ENCODE assay signal across 8 cellular contexts in the genomic region with DNA sequence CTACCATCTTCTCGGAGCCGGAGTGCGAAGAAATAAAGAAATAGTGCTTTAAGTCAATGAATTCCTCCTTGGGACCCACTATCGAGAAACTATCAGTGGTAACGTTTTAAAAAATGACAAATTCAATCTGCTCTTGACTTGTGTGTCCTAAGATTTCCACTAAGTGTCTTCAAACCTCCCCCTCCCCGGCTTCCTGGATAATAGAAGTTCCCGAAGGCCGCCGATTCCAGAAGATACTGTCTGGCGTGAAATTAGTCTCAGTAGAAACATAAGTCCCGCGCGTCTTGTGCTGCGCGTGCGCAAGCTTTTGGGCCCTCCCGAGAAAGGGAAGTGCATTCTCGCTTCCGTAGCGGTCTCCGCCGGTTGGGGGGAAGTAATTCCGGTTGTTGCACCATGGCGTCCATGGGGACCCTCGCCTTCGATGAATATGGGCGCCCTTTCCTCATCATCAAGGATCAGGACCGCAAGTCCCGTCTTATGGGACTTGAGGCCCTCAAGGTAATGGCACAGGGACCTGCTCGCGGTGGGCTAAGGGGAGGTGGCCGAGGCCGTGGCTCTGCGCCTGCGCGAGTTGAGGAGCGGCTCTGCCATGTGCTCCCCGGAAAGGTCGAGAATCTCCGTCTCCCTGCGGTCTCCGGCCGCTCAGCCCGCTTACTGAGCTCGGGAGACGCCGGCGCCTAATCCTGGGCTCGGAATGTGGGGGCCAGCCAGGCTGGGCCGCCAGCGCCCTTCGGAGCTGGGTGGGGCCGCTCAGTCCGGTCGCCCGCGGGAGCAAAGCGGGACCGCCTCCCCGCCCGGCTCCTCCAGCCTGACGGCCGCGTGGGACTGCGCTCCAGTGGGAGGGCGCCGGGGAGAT. TPM values are rescaled to one million over a fixed set of nuclear protein-coding genes. Genes with fewer than 3 reads are reported as not detected.
DNase-seq lines count a peak whose midpoint lies in the region; ATAC-seq and TF ChIP-seq lines count a peak whose summit lies in the region.

TSS of gene CCT5 (plus strand) at position 333 of the 856 bp plus-strand sequence. CDS start at position 394, 61 bp downstream.

- peaks cover 3% of the 10 kb centered on the region for H3K27me3 Mint-ChIP-seq in activated naive CD8-positive, alpha-beta T cell treated with anti-CD3 and anti-CD28 coated beads, Interleukin-2, amount 50 U/mL, for 24 hours

- H3K79me2 ChIP-seq in parathyroid adenoma = peaks cover 38% of the 10 kb centered on the region

- H3K27me3 ChIP-seq in cardiac muscle cell (no peaks in the 10 kb centered on the region), parathyroid adenoma (ENCODE audit: control insufficient read depth, insufficient read depth, low read length) (no peaks in the 10 kb centered on the region), tibial nerve (no peaks in the 10 kb centered on the region)

- no peaks in the 10 kb centered on the region for H3K9me3 ChIP-seq in cardiac muscle cell (ENCODE audit: low read depth)
- no peaks in the 10 kb centered on the region for H3K9me3 ChIP-seq in parathyroid adenoma (ENCODE audit: control insufficient read depth, low read length)
- H3K9me3 ChIP-seq in tibial nerve = no peaks in the 10 kb centered on the region

- 0 to 1% methylated on average over 48 to 54 of the region's 67 CpGs for WGBS in tibial nerve, 2 donors

- DNase-seq in GM12864 (ENCODE audit: low read depth) (peak; percentile 97), NCI-H1417 (lab: John Stamatoyannopoulos, UW) (peak; percentile 99 to 100 (median 100)), SW 1271 (lab: John Stamatoyannopoulos, UW) (peak; percentile 98 to 99), cardiac muscle cell (ENCODE audit: low read depth in 1 of 2, low spot score in 1 of 2) (peak; percentile 98 to 99), tibial nerve (ENCODE audit: low spot score in 2 of 2) (peak; percentile 79 to 92)
- DNase-seq in activated naive CD8-positive, alpha-beta T cell treated with anti-CD3 and anti-CD28 coated beads, Interleukin-2, amount 50 U/mL, for 24 hours = peak; percentile 89

- H3K27ac Mint-ChIP-seq in activated naive CD8-positive, alpha-beta T cell treated with anti-CD3 and anti-CD28 coated beads, Interleukin-2, amount 50 U/mL, for 24 hours = peak within 1 kb of the TSS; percentile 98

- H3K4me1 Mint-ChIP-seq in activated naive CD8-positive, alpha-beta T cell treated with anti-CD3 and anti-CD28 coated beads, Interleukin-2, amount 50 U/mL, for 24 hours = peaks cover 51% of the 10 kb centered on the region

- peak; percentile 33 to 50 for TF ChIP-seq POLR2A in tibial nerve (IDR thresholded peaks at IDR 0.05)

- peak; percentile 78 for ATAC-seq in HG02759 (IDR thresholded peaks at IDR 0.05; ENCODE audit: unreplicated experiment)
- peak; percentile 79 for ATAC-seq in activated naive CD8-positive, alpha-beta T cell treated with anti-CD3 and anti-CD28 coated beads, Interleukin-2, amount 50 U/mL, for 24 hours

- TF ChIP-seq CTCF in GM12864 (IDR thresholded peaks at IDR 0.05; ENCODE audit: low read depth, low read length, missing control alignments) (no peak), cardiac muscle cell (IDR thresholded peaks at IDR 0.05; ENCODE audit: low read depth, low read length) (no peak), parathyroid adenoma (IDR thresholded peaks at IDR 0.05) (no peak), tibial nerve (IDR thresholded peaks at IDR 0.05) (peak in 2 of 5 experiments; percentile 23 to 28)

- H3K36me3 ChIP-seq in cardiac muscle cell (peaks cover 8% of the 10 kb centered on the region), parathyroid adenoma (ENCODE audit: control insufficient read depth, insufficient read depth, low read length) (no peaks in the 10 kb centered on the region), tibial nerve (peaks cover 0 to 14% (median under 1%) of the 10 kb centered on the region in 3 donors)

- peaks cover 49% of the 10 kb centered on the region for H3K36me3 Mint-ChIP-seq in activated naive CD8-positive, alpha-beta T cell treated with anti-CD3 and anti-CD28 coated beads, Interleukin-2, amount 50 U/mL, for 24 hours (ENCODE audit: low read depth)

- peak within 1 kb of the TSS; percentile 89 for H3K4me2 ChIP-seq in parathyroid adenoma (ENCODE audit: low read length)

- peak; percentile 18 to 91 for TF ChIP-seq EP300 in tibial nerve (IDR thresholded peaks at IDR 0.05)

- H3K4me3 ChIP-seq in GM12864 (ENCODE audit: low read depth, low read length) (peak within 1 kb of the TSS; percentile 91), cardiac muscle cell (peak within 1 kb of the TSS; percentile 86), parathyroid adenoma (ENCODE audit: low read depth, low read length) (peak within 1 kb of the TSS; percentile 95), tibial nerve (peak within 1 kb of the TSS; percentile 72 to 96 (median 94))

- H3K9ac ChIP-seq in parathyroid adenoma = peak within 1 kb of the TSS; percentile 39

- peaks cover 19% of the 10 kb centered on the region for H3K4me1 ChIP-seq in cardiac muscle cell (ENCODE audit: low read depth)
- peaks cover 13% of the 10 kb centered on the region for H3K4me1 ChIP-seq in parathyroid adenoma
- H3K4me1 ChIP-seq in tibial nerve = peaks cover 0 to 44% (median 20%) of the 10 kb centered on the region in 4 donors

- H3K27ac ChIP-seq in cardiac muscle cell (peak within 1 kb of the TSS; percentile 98), parathyroid adenoma (peak within 1 kb of the TSS; percentile 96), tibial nerve (peak within 1 kb of the TSS; percentile 93 to 97 (median 95))

- peak within 1 kb of the TSS; percentile 95 for H2AFZ ChIP-seq in parathyroid adenoma

- H3K9me3 Mint-ChIP-seq in activated naive CD8-positive, alpha-beta T cell treated with anti-CD3 and anti-CD28 coated beads, Interleukin-2, amount 50 U/mL, for 24 hours = no peaks in the 10 kb centered on the region

- peak within 1 kb of the TSS; percentile 91 for H3K4me3 Mint-ChIP-seq in activated naive CD8-positive, alpha-beta T cell treated with anti-CD3 and anti-CD28 coated beads, Interleukin-2, amount 50 U/mL, for 24 hours

RNA-seq across cellular contexts. Expression of gene CCT5, which starts in this region (rescaled TPM):
- total RNA-seq in cardiac muscle cell (176 and 231 TPM in 2 replicates), tibial nerve (100 to 1,000 TPM; 102 to 152 (median 120) TPM)
- polyA plus RNA-seq in cardiac muscle cell = 256 and 265 TPM in 2 replicates

Comparison
In these comparisons a context has a peak if more than half of its experiments do, and no peak if none do; other contexts are left out.
1. Peak in every context shown above with its lines: DNase-seq, ATAC-seq, H3K4me3 ChIP-seq and H3K27ac ChIP-seq.